In the genomic region with DNA sequence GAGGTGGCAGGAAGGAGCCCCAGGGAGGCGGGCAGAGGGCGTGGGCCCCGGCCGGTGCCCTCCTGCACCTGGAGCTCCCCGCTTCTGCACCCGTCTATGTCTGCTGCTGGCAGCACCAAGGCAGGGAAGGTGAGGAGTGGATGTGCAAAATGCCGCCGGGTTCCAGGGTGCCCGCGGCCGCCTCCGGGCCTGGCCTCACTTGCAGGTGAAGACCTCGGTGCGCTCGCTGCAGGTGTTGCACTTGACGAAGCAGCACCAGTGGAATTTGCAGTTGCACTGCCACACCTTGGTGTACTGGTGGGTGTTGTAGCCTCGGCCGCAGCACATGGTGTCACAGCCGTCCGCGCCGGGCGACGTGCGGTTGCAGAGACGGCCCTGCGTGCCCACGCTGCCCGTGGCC, we compare ENCODE assay signal across 36 cellular contexts. TPM values are rescaled to one million over a fixed set of nuclear protein-coding genes. Genes with fewer than 3 reads are reported as not detected.
"Had no signal": no experiment of that assay in that cellular context is flagged by ENCODE, and none has a peak within 500 bp of the region (broad histone marks: within the 10 kb centered on the region; RNA-seq: fewer than 3 reads in every experiment).

No MANE protein-coding gene starts in this region.

- H3K9me3 ChIP-seq: MG63 had no signal

- H3K36me3 ChIP-seq: MG63 had no signal

- DNase-seq: Karpas-422, Kasumi-1, KG1, MG63, MM.1S, MV-4-11, NCI-H1048, NCI-H1092, NCI-H1092 treated with DMSO at 0.1 percent for 48 hours, NCI-H1105, NCI-H1105 treated with DMSO at 0.1 percent for 48 hours, NCI-H1417, NCI-H1417 treated with DMSO at 0.1 percent for 48 hours, NCI-H1436, NCI-H1436 treated with DMSO at 0.1 percent for 48 hours, NCI-H146, NCI-H1694, NCI-H1694 treated with DMSO at 0.1 percent for 48 hours, NCI-H187, NCI-H187 treated with DMSO at 0.1 percent for 48 hours, NCI-H1930, NCI-H2029, NCI-H2029 treated with DMSO at 0.1 percent for 48 hours, NCI-H2081, NCI-H2081 treated with DMSO at 0.1 percent for 48 hours, NCI-H2107, NCI-H2171, NCI-H2171 treated with DMSO at 0.1 percent for 48 hours, NCI-H2227 treated with DMSO at 0.1 percent for 48 hours, NCI-H226, NCI-H345, NCI-H446, NCI-H446 treated with DMSO at 0.1 percent for 48 hours had no signal

- H3K4me2 ChIP-seq: KMS-11 had no signal

- H3K9ac ChIP-seq: KMS-11 had no signal

- H3K4me3 ChIP-seq: MG63 had no signal

- H3K27ac ChIP-seq: KMS-11 had no signal

- H3K27me3 ChIP-seq: MG63 had no signal

RNA-seq across cellular contexts. Expression of a gene that starts 54.3 kb away (rescaled TPM):
- total RNA-seq: LHCN-M2, NCI-H460 had no signal
